Comparison of ENCODE assay signal across 8 cellular contexts in the genomic region with DNA sequence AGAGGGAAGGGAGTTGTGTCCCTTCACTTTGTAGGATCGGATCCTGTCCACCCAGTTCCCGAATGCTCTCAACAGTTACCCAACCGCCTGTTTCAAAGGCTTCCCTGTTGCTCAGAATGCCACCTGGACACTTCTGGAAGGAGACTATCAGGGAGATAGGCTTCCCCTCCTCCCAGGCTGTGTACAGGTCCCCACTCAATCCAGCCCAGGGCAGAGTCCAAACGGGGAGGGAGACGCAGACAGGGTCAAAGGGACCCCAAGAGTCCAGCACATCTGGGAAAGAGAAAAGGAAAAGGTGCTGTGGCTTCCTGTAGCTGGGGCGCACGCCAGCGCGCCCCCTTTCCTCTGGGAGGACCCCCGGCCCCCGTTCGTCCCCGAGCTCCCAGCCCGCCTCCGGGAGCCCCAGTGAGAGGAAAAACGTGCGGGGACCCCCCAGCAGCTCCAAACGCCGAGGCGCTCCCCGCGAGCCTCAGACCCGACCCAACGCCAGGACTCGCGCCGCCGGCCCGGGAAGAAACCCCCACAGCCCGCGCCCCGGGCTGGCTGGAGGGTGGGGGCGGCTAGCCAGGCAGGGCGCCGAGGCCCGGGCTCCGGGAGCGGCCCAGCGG. TPM values are rescaled to one million over a fixed set of nuclear protein-coding genes. Genes with fewer than 3 reads are reported as not detected.
DNase-seq lines count a peak whose midpoint lies in the region; TF ChIP-seq lines count a peak whose summit lies in the region.

No MANE protein-coding gene starts in this region.

- no peaks in the 10 kb centered on the region for H3K27me3 ChIP-seq in stomach

- no peak for TF ChIP-seq POLR2A in stomach (IDR thresholded peaks at IDR 0.05)

- peak overlapping the region; percentile 99 for H3K4me3 Mint-ChIP-seq in activated CD4-positive, alpha-beta T cell treated with anti-CD3 and anti-CD28 coated beads, Interleukin-2, amount 10 ng/mL, durations not matched to agents 24 days and 14 days

- peak overlapping the region; percentile 70 to 89 (median 84) for H3K4me3 ChIP-seq in stomach

- H3K36me3 Mint-ChIP-seq in activated CD4-positive, alpha-beta T cell treated with anti-CD3 and anti-CD28 coated beads, Interleukin-2, amount 10 ng/mL, durations not matched to agents 24 days and 14 days (ENCODE audit: low read depth), result peaks cover 43% of the 10 kb centered on the region

- H3K27me3 Mint-ChIP-seq in activated CD4-positive, alpha-beta T cell treated with anti-CD3 and anti-CD28 coated beads, Interleukin-2, amount 10 ng/mL, durations not matched to agents 24 days and 14 days, result peaks cover 7% of the 10 kb centered on the region

- intact Hi-C loops in activated CD4-positive, alpha-beta T cell treated with anti-CD3 and anti-CD28 coated beads, Interleukin-2, amount 10 ng/mL, durations not matched to agents 24 days and 14 days (cut with micrococcal nuclease), result no loop called here
- intact Hi-C loops in stomach (cut with DNase I; ENCODE audit: low total_unique reads), result no loop called here

- H3K9me3 Mint-ChIP-seq in activated CD4-positive, alpha-beta T cell treated with anti-CD3 and anti-CD28 coated beads, Interleukin-2, amount 10 ng/mL, durations not matched to agents 24 days and 14 days, result no peaks in the 10 kb centered on the region

- TF ChIP-seq CTCF in stomach (IDR thresholded peaks at IDR 0.05), result no peak

- H3K9me3 ChIP-seq in stomach, result no peaks in the 10 kb centered on the region

- H3K36me3 ChIP-seq in stomach, result peaks cover 16 to 24% (median 20%) of the 10 kb centered on the region in 4 donors

- DNase-seq in activated CD4-positive, alpha-beta T cell treated with anti-CD3 and anti-CD28 coated beads, Interleukin-2, amount 10 ng/mL, durations not matched to agents 24 days and 14 days, result peak; percentile 76
- DNase-seq in activated CD4-positive, alpha-beta T cell treated with anti-CD3 and anti-CD28 coated beads for 4 hours, result no peak
- DNase-seq in HCEC 1CT, result peak; percentile 48
- peak; percentile 47 for DNase-seq in NAMALWA (ENCODE audit: low spot score)
- DNase-seq in astrocyte of the hippocampus (ENCODE audit: low read depth, low spot score), result peak; percentile 58
- peak; percentile 48 for DNase-seq in kidney tubule cell (ENCODE audit: low spot score)
- peak; percentile 32 for DNase-seq in stomach
- no peak for DNase-seq in amygdala (lab: John Stamatoyannopoulos, UW)

- 0 to 3% (median 1%) methylated on average over 16 to 39 of the region's 39 CpGs for WGBS in stomach, 5 donors

- H3K27ac Mint-ChIP-seq in activated CD4-positive, alpha-beta T cell treated with anti-CD3 and anti-CD28 coated beads, Interleukin-2, amount 10 ng/mL, durations not matched to agents 24 days and 14 days, result peak overlapping the region; percentile 97

- no peak for TF ChIP-seq EP300 in stomach (IDR thresholded peaks at IDR 0.05)

- H3K4me1 ChIP-seq in stomach, result peaks cover 46 to 69% (median 65%) of the 10 kb centered on the region in 4 donors

- H3K4me1 Mint-ChIP-seq in activated CD4-positive, alpha-beta T cell treated with anti-CD3 and anti-CD28 coated beads, Interleukin-2, amount 10 ng/mL, durations not matched to agents 24 days and 14 days, result peaks cover 49% of the 10 kb centered on the region

- H3K27ac ChIP-seq in stomach, result peak overlapping the region; percentile 96 to 99 (median 98)

RNA-seq across cellular contexts. Expression of a gene that starts 0.6 kb away (rescaled TPM):
- total RNA-seq in activated CD4-positive, alpha-beta T cell treated with anti-CD3 and anti-CD28 coated beads, Interleukin-2, amount 10 ng/mL, durations not matched to agents 24 days and 14 days, result 235 and 240 TPM in 2 replicates
- 100 to 1,000 TPM; 123 to 200 (median 147) TPM for total RNA-seq in stomach
- polyA plus RNA-seq in stomach, result 10 to 100 TPM; 26.4 to 57.0 (median 42.4) TPM

RNA-seq across cellular contexts. Expression of a gene that starts 0.9 kb away (rescaled TPM):
- total RNA-seq in activated CD4-positive, alpha-beta T cell treated with anti-CD3 and anti-CD28 coated beads, Interleukin-2, amount 10 ng/mL, durations not matched to agents 24 days and 14 days, result 0.16 and 0.33 TPM in 2 replicates
- total RNA-seq in stomach, result not detected
- 1 to 10 TPM; 1.3 to 2.6 (median 1.9) TPM for polyA plus RNA-seq in stomach

RNA-seq across cellular contexts. Expression of a gene that starts 18.9 kb away (rescaled TPM):
- 28.5 and 29.3 TPM in 2 replicates for total RNA-seq in activated CD4-positive, alpha-beta T cell treated with anti-CD3 and anti-CD28 coated beads, Interleukin-2, amount 10 ng/mL, durations not matched to agents 24 days and 14 days
- 10 to 100 TPM in 2 of 5 donors, 1 to 10 TPM in 3; 1.8 to 75.3 (median 7.1) TPM for total RNA-seq in stomach
- 10 to 100 TPM; 45.4 to 54.4 (median 47.1) TPM for polyA plus RNA-seq in stomach

RNA-seq across cellular contexts. Expression of a gene that starts 18.9 kb away (rescaled TPM):
- 29.8 and 33.2 TPM in 2 replicates for total RNA-seq in activated CD4-positive, alpha-beta T cell treated with anti-CD3 and anti-CD28 coated beads, Interleukin-2, amount 10 ng/mL, durations not matched to agents 24 days and 14 days
- 10 to 100 TPM in 3 of 5 donors, 1 to 10 TPM in 2; 1.7 to 46.9 (median 22.6) TPM for total RNA-seq in stomach
- polyA plus RNA-seq in stomach, result 100 to 1,000 TPM in 1 of 3 donors, 10 to 100 TPM in 2; 92.5 to 118 (median 95.5) TPM

RNA-seq across cellular contexts. Expression of a gene that starts 27.2 kb away (rescaled TPM):
- 2,650 and 2,658 TPM in 2 replicates for total RNA-seq in activated CD4-positive, alpha-beta T cell treated with anti-CD3 and anti-CD28 coated beads, Interleukin-2, amount 10 ng/mL, durations not matched to agents 24 days and 14 days
- total RNA-seq in stomach, result 1,000 to 10,000 TPM in 4 of 5 donors, 100 to 1,000 TPM in 1; 809 to 1,438 (median 1,206) TPM
- 1,000 to 10,000 TPM; 3,101 to 4,243 (median 3,368) TPM for polyA plus RNA-seq in stomach

Comparison
In these comparisons a context has a peak if more than half of its experiments do, and no peak if none do; other contexts are left out.
1. DNase-seq: peak in activated CD4-positive, alpha-beta T cell treated with anti-CD3 and anti-CD28 coated beads, Interleukin-2, amount 10 ng/mL, durations not matched to agents 24 days and 14 days (single experiment), HCEC 1CT (single experiment), NAMALWA (single experiment), astrocyte of the hippocampus (single experiment), kidney tubule cell (single experiment) and stomach (single experiment); none in activated CD4-positive, alpha-beta T cell treated with anti-CD3 and anti-CD28 coated beads for 4 hours (0 of 2) and amygdala (0 of 56).